Comparison of ENCODE assay signal across 10 cellular contexts in genomic region chr3:15794842-15795562, GRCh38. TPM values are rescaled to one million over a fixed set of nuclear protein-coding genes. Genes with fewer than 3 reads are reported as not detected.
DNase-seq lines count a peak whose midpoint lies in the region; ATAC-seq and TF ChIP-seq lines count a peak whose summit lies in the region.
"Had no signal": no experiment of that assay in that cellular context is flagged by ENCODE, and none has a peak within 500 bp of the region (broad histone marks: within the 10 kb centered on the region; RNA-seq: fewer than 3 reads in every experiment).

No MANE protein-coding gene starts in this region.

- no peaks in the 10 kb centered on the region for H3K27me3 Mint-ChIP-seq in T-cell

- ATAC-seq in T-cell (replicated peaks in 1 of 4) (no peak), GM21447 (IDR thresholded peaks at IDR 0.05; ENCODE audit: unreplicated experiment) (no peak), GM18520 (IDR thresholded peaks at IDR 0.05; ENCODE audit: unreplicated experiment) (no peak)

- peak; percentile 48 for TF ChIP-seq CTCF in fibroblast of the aortic adventitia (IDR thresholded peaks at IDR 0.05; ENCODE audit: insufficient read depth, low read length)

- peak; percentile 39 for DNase-seq in NOMO-1 treated with DMSO at 0.1 percent for 48 hours (lab: John Stamatoyannopoulos, UW; ENCODE audit: unreplicated experiment)
- no peak for DNase-seq in NOMO-1 treated with dmso at 0.1 percent for 144 hours (lab: John Stamatoyannopoulos, UW; ENCODE audit: unreplicated experiment)
- DNase-seq in T-cell = no peak
- peak; percentile 47 for DNase-seq in fibroblast of the aortic adventitia (ENCODE audit: low read depth)
- no peak for DNase-seq in substantia nigra (lab: John Stamatoyannopoulos, UW)
- no peak for DNase-seq in NCI-H748 treated with DMSO at 0.1 percent for 48 hours (lab: John Stamatoyannopoulos, UW)
- DNase-seq: stimulated activated CD4-positive, alpha-beta T cell treated with anti-CD3 and anti-CD28 coated beads, Interleukin-2, amount 100 ng/mL, for 24 hours had no signal

- H3K27ac ChIP-seq in substantia nigra (ENCODE audit: low read depth, low read length, poor library complexity, severe bottlenecking) = peak overlapping the region; percentile 92
- H3K27ac ChIP-seq: 22Rv1 had no signal

- peak overlapping the region; percentile 71 for H3K4me3 ChIP-seq in fibroblast of the aortic adventitia (ENCODE audit: low read depth, low read length)

- H3K4me3 Mint-ChIP-seq in T-cell = peak overlapping the region; percentile 15 to 83 (median 49)

- CTCF ChIA-PET in T-cell (lab: Charles Lee) = interaction anchor here (0.9 to 1.0 kb wide), 2 partner anchors 13 to 36 kb away, joined by 3 to 4 read pairs; no protein-coding TSS in a partner anchor

- H3K36me3 Mint-ChIP-seq in T-cell = peaks cover 26% of the 10 kb centered on the region

- peaks cover 70 to 81% (median 74%) of the 10 kb centered on the region in 3 donors for H3K4me1 Mint-ChIP-seq in T-cell

- POLR2A ChIA-PET in T-cell (lab: Charles Lee) = interaction anchor here (0.6 to 1.0 kb wide), 3 partner anchors 14 to 505 kb away, joined by 3 to 11 read pairs (median 4); no protein-coding TSS in a partner anchor

- H3K27ac Mint-ChIP-seq in T-cell = peak overlapping the region; percentile 58 to 84

- H3K9me3 Mint-ChIP-seq in T-cell = no peaks in the 10 kb centered on the region

RNA-seq across cellular contexts. Expression of gene ANKRD28, which starts 2.8 kb away (rescaled TPM):
- 10 to 100 TPM; 30.1 to 67.6 (median 39.0) TPM for total RNA-seq in T-cell
- total RNA-seq in fibroblast of the aortic adventitia (ENCODE audit: low replicate concordance) = 117 and 121 TPM in 2 replicates

Comparison
In these comparisons a context has a peak if more than half of its experiments do, and no peak if none do; other contexts are left out.
1. DNase-seq: peak in NOMO-1 treated with DMSO at 0.1 percent for 48 hours (single experiment) and fibroblast of the aortic adventitia (single experiment); none in NOMO-1 treated with dmso at 0.1 percent for 144 hours (single experiment), T-cell (0 of 34), substantia nigra (0 of 49) and NCI-H748 treated with DMSO at 0.1 percent for 48 hours (single experiment).